Comparison of ENCODE assay signal across 10 cellular contexts in the genomic region with DNA sequence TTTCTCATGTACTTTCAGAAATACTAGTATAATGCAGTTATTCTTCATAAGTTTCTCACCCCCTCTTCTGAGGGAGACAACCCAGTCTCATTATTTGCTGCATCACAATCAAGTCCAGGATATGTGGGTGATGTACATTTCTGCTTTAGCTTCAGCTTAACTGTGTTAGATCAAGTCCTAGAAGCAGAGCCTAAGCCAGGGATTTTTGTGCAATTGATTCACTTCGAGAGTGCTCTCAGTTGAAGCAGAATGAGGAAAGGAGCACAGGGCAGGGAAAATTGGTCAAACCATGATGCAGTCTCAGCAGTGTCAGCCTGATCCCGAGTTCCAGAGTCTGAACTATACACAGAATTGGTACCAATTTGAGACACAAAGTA. TPM values are rescaled to one million over a fixed set of nuclear protein-coding genes. Genes with fewer than 3 reads are reported as not detected.
DNase-seq lines count a peak whose midpoint lies in the region; ATAC-seq and TF ChIP-seq lines count a peak whose summit lies in the region.
"Had no signal": no experiment of that assay in that cellular context is flagged by ENCODE, and none has a peak within 500 bp of the region (broad histone marks: within the 10 kb centered on the region; RNA-seq: fewer than 3 reads in every experiment).

No MANE protein-coding gene starts in this region.

- POLR2A ChIA-PET in PC-9 (lab: Charles Lee; ENCODE audit: unreplicated experiment) = no interaction called here

- intact Hi-C loops in activated naive CD4-positive, alpha-beta T cell treated with anti-CD3 and anti-CD28 coated beads for 36 hours (cut with micrococcal nuclease) = no loop called here
- intact Hi-C loops in PC-9 (cut with micrococcal nuclease; ENCODE audit: unreplicated experiment) (no loop called here), left lung (cut with DNase I) (no loop called here), colonic mucosa (cut with DNase I) (no loop called here)

- no peak for ATAC-seq in left lung

- no peak overlapping the region for H3K4me3 ChIP-seq in PC-9
- H3K4me3 ChIP-seq in left lung = no peak overlapping the region
- no peak overlapping the region for H3K4me3 ChIP-seq in colonic mucosa
- H3K4me3 ChIP-seq: heart right ventricle had no signal

- no peaks in the 10 kb centered on the region for H3K79me2 ChIP-seq in PC-9 (ENCODE audit: low read depth)

- no peak for TF ChIP-seq POLR2A in erythroblast (IDR thresholded peaks at IDR 0.05; ENCODE audit: low read length)

- H3K4me2 ChIP-seq in PC-9 = no peak overlapping the region

- no peak for TF ChIP-seq CTCF in PC-9 (conservative IDR thresholded peaks at IDR 0.05)
- TF ChIP-seq CTCF in left lung (IDR thresholded peaks at IDR 0.05) = no peak
- no peak for TF ChIP-seq CTCF in colonic mucosa (IDR thresholded peaks at IDR 0.05)

- H3K9me3 Mint-ChIP-seq in activated naive CD4-positive, alpha-beta T cell treated with anti-CD3 and anti-CD28 coated beads for 36 hours = no peaks in the 10 kb centered on the region
- no peaks in the 10 kb centered on the region for H3K9me3 Mint-ChIP-seq in stimulated activated naive CD8-positive, alpha-beta T cell treated with anti-CD3 and anti-CD28 coated beads, Interleukin-15, Interleukin-2, amounts not matched to agents 100 ng/mL and 50 ng/mL, for 24 hours

- BruUV-seq in PC-9 (replicated peaks; lab: Mats Ljungman, UMichigan) = no TSS peak

- H3K36me3 ChIP-seq in PC-9 (ENCODE audit: low read depth) (peaks cover 17% of the 10 kb centered on the region), left lung (peaks cover 7 to 42% of the 10 kb centered on the region in 2 donors), colonic mucosa (peaks cover 9% of the 10 kb centered on the region)

- H3K9me3 ChIP-seq in PC-9 (ENCODE audit: insufficient read depth, low read depth) = no peaks in the 10 kb centered on the region
- no peaks in the 10 kb centered on the region for H3K9me3 ChIP-seq in left lung
- no peaks in the 10 kb centered on the region for H3K9me3 ChIP-seq in colonic mucosa
- H3K9me3 ChIP-seq: heart right ventricle had no signal

- H3K27me3 ChIP-seq in PC-9 (ENCODE audit: insufficient read depth, low read depth) = no peaks in the 10 kb centered on the region
- no peaks in the 10 kb centered on the region for H3K27me3 ChIP-seq in left lung
- H3K27me3 ChIP-seq in colonic mucosa = no peaks in the 10 kb centered on the region
- H3K27me3 ChIP-seq: heart right ventricle had no signal

- H3F3A ChIP-seq in PC-9 (ENCODE audit: insufficient read depth, low read depth) = peaks cover 68% of the 10 kb centered on the region

- H3K9ac ChIP-seq in colonic mucosa (ENCODE audit: low read depth in 2 of 2, low read length in 2 of 2) = no peak overlapping the region

- no peak for DNase-seq in activated naive CD4-positive, alpha-beta T cell treated with anti-CD3 and anti-CD28 coated beads for 36 hours
- no peak for DNase-seq in activated naive CD4-positive, alpha-beta T cell treated with Interleukin-2 at 50 U/mL for 16 hours
- DNase-seq in PC-9 (no peak), erythroblast (lab: John Stamatoyannopoulos, UW) (peak; percentile 15 to 41), left lung (no peak), colonic mucosa (no peak)
- no peak for DNase-seq in stimulated activated CD8-positive, alpha-beta memory T cell treated with anti-CD3 and anti-CD28 coated beads, Interleukin-4, amount 100 ng/mL, for 48 hours
- DNase-seq: DMS79 treated with DMSO at 0.1 percent for 48 hours, heart right ventricle had no signal

- H3K4me1 Mint-ChIP-seq in activated naive CD4-positive, alpha-beta T cell treated with anti-CD3 and anti-CD28 coated beads for 36 hours (ENCODE audit: low read depth) = peaks cover 4% of the 10 kb centered on the region
- peaks cover 9% of the 10 kb centered on the region for H3K4me1 Mint-ChIP-seq in stimulated activated naive CD8-positive, alpha-beta T cell treated with anti-CD3 and anti-CD28 coated beads, Interleukin-15, Interleukin-2, amounts not matched to agents 100 ng/mL and 50 ng/mL, for 24 hours (ENCODE audit: low read depth)

- CTCF ChIA-PET in activated naive CD4-positive, alpha-beta T cell treated with anti-CD3 and anti-CD28 coated beads for 36 hours (lab: Charles Lee) = interaction anchor here (1.6 kb wide), 1 partner anchor 44 kb away, joined by 4 read pairs; no protein-coding TSS in a partner anchor
- CTCF ChIA-PET in PC-9 (lab: Charles Lee) = no interaction called here

- peaks cover 28% of the 10 kb centered on the region for H4K20me1 ChIP-seq in PC-9 (ENCODE audit: insufficient read depth)

- H3K9me2 ChIP-seq in PC-9 (ENCODE audit: insufficient read depth) = no peaks in the 10 kb centered on the region

- peaks cover 21% of the 10 kb centered on the region for H3K4me1 ChIP-seq in PC-9 (replicated peaks; ENCODE audit: insufficient read depth)
- H3K4me1 ChIP-seq in left lung = no peaks in the 10 kb centered on the region
- peaks cover 3% of the 10 kb centered on the region for H3K4me1 ChIP-seq in colonic mucosa

- H2AFZ ChIP-seq in PC-9 = no peak overlapping the region

- no peaks in the 10 kb centered on the region for H3K27me3 Mint-ChIP-seq in activated naive CD4-positive, alpha-beta T cell treated with anti-CD3 and anti-CD28 coated beads for 36 hours (ENCODE audit: low read depth)
- H3K27me3 Mint-ChIP-seq in stimulated activated naive CD8-positive, alpha-beta T cell treated with anti-CD3 and anti-CD28 coated beads, Interleukin-15, Interleukin-2, amounts not matched to agents 100 ng/mL and 50 ng/mL, for 24 hours = no peaks in the 10 kb centered on the region

- H3K36me3 Mint-ChIP-seq in activated naive CD4-positive, alpha-beta T cell treated with anti-CD3 and anti-CD28 coated beads for 36 hours (ENCODE audit: low read depth) = peaks cover 21% of the 10 kb centered on the region
- H3K36me3 Mint-ChIP-seq in stimulated activated naive CD8-positive, alpha-beta T cell treated with anti-CD3 and anti-CD28 coated beads, Interleukin-15, Interleukin-2, amounts not matched to agents 100 ng/mL and 50 ng/mL, for 24 hours (ENCODE audit: low read depth) = peaks cover 42% of the 10 kb centered on the region

- peak overlapping the region; percentile 73 for H3K27ac ChIP-seq in PC-9
- H3K27ac ChIP-seq in left lung = peak overlapping the region in 1 of 2 donors; percentile 41
- H3K27ac ChIP-seq in colonic mucosa = no peak overlapping the region
- H3K27ac ChIP-seq: heart right ventricle had no signal

- H3K27ac Mint-ChIP-seq in activated naive CD4-positive, alpha-beta T cell treated with anti-CD3 and anti-CD28 coated beads for 36 hours = peak overlapping the region; percentile 25
- peak overlapping the region; percentile 77 for H3K27ac Mint-ChIP-seq in stimulated activated naive CD8-positive, alpha-beta T cell treated with anti-CD3 and anti-CD28 coated beads, Interleukin-15, Interleukin-2, amounts not matched to agents 100 ng/mL and 50 ng/mL, for 24 hours

- no peak overlapping the region for H3K4me3 Mint-ChIP-seq in activated naive CD4-positive, alpha-beta T cell treated with anti-CD3 and anti-CD28 coated beads for 36 hours
- H3K4me3 Mint-ChIP-seq in stimulated activated naive CD8-positive, alpha-beta T cell treated with anti-CD3 and anti-CD28 coated beads, Interleukin-15, Interleukin-2, amounts not matched to agents 100 ng/mL and 50 ng/mL, for 24 hours = no peak overlapping the region

RNA-seq across cellular contexts. Expression of a gene that starts 15.1 kb away (rescaled TPM):
- 100 to 1,000 TPM; 679 to 704 TPM for total RNA-seq in activated naive CD4-positive, alpha-beta T cell treated with anti-CD3 and anti-CD28 coated beads for 36 hours
- 403 and 583 TPM in 2 replicates for total RNA-seq in PC-9 (2021)
- 100 to 1,000 TPM; 382 to 458 TPM for total RNA-seq in left lung
- 100 to 1,000 TPM; 451 to 491 TPM for total RNA-seq in colonic mucosa

RNA-seq across cellular contexts. Expression of a gene that starts 15.6 kb away (rescaled TPM):
- total RNA-seq in activated naive CD4-positive, alpha-beta T cell treated with anti-CD3 and anti-CD28 coated beads for 36 hours = 10 to 100 TPM; 19.2 to 19.3 TPM
- total RNA-seq in PC-9 (2021) (13.9 and 19.2 TPM in 2 replicates), left lung (10 to 100 TPM in 1 of 2 donors, 1 to 10 TPM in 1; 5.9 to 12.1 TPM), colonic mucosa (10 to 100 TPM in 1 of 2 donors, 1 to 10 TPM in 1; 9.6 to 16.9 TPM)

RNA-seq across cellular contexts. Expression of a gene that starts 43.7 kb away (rescaled TPM):
- 1 to 10 TPM; 2.7 to 3.8 TPM for total RNA-seq in activated naive CD4-positive, alpha-beta T cell treated with anti-CD3 and anti-CD28 coated beads for 36 hours
- total RNA-seq in PC-9 (2021) (9.0 and 13.3 TPM in 2 replicates), left lung (1 to 10 TPM; 5.6 to 8.8 TPM), colonic mucosa (1 to 10 TPM; 3.0 to 4.0 TPM)

Comparison
In these comparisons a context has a peak if more than half of its experiments do, and no peak if none do; other contexts are left out.
1. DNase-seq: peak in erythroblast (2 of 2); none in activated naive CD4-positive, alpha-beta T cell treated with anti-CD3 and anti-CD28 coated beads for 36 hours (single experiment), activated naive CD4-positive, alpha-beta T cell treated with Interleukin-2 at 50 U/mL for 16 hours (single experiment), PC-9 (0 of 2), stimulated activated CD8-positive, alpha-beta memory T cell treated with anti-CD3 and anti-CD28 coated beads, Interleukin-4, amount 100 ng/mL, for 48 hours (single experiment), left lung (0 of 2) and colonic mucosa (single experiment).